In the genomic region with DNA sequence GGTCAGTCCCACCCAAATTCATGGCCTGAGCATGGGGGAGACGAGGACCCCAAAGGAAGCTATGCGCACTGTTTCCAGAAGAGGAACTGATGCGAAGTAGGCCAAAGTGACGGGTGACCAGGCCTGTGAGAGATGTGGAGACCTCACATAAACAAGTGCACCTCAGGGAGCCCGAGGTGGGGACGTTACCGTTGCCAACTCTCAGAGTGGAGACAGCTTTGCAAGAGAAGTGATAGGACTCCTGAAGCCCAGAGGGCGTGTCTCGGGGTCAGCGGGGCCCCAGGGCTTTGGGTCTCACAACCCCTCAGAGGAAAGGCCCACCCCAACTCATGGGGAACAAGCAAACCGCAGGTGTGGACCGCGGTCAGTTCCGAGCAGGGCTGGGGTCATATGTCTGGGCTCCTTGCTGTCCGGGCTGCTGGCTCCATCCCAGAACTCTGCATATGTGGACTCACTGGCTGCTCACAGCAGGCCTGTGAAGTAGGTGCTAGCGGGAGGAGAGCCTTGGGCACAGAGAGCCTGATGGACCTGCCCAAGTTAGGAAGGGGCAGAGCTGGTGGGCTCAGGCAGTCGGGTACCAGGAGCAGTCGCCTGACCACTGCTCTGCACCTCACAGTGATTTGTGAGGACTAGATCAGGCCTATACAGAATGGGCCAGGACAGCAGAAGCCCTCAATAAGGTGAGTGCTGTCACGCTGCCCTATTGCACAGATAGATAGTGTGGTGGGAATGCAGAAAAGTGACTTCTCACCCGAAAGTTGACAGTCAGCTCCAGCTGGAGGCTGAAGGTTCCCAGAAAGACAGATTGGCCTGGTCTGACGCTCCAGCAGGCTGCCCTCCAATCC, we compare ENCODE assay signal across 1 cellular context.
TF ChIP-seq lines count a peak whose summit lies in the region.

No MANE protein-coding gene starts in this region.

TF ChIP-seq in H1, 55 proteins besides CTCF, POLR2A, EP300 and RAD21:
- TF ChIP-seq SIRT6 (IDR thresholded peaks at IDR 0.05; ENCODE audit: low read length) (no peak), TBP (IDR thresholded peaks at IDR 0.05; ENCODE audit: low read depth, low read length) (no peak), BRCA1 (IDR thresholded peaks at IDR 0.05; ENCODE audit: low read depth, low read length) (no peak), SIN3A (conservative IDR thresholded peaks at IDR 0.05 in 1 of 2, IDR thresholded peaks at IDR 0.05 in 1 of 2; ENCODE audit: low read depth in 1 of 2, low read length in 2 of 2) (no peak), CEBPB (IDR thresholded peaks at IDR 0.05; ENCODE audit: low read depth, low read length) (no peak), FOSL1 (IDR thresholded peaks at IDR 0.05; ENCODE audit: insufficient read depth, low read depth, low read length) (no peak), TEAD4 (IDR thresholded peaks at IDR 0.05; ENCODE audit: low read depth, low read length) (no peak), BACH1 (IDR thresholded peaks at IDR 0.05; ENCODE audit: low read length) (no peak), TAF7 (optimal IDR thresholded peaks at IDR 0.05; ENCODE audit: borderline replicate concordance, low read depth, low read length) (no peak), SP2 (IDR thresholded peaks at IDR 0.05; ENCODE audit: low read length) (no peak), EGR1 (IDR thresholded peaks at IDR 0.05; ENCODE audit: borderline replicate concordance, low read depth, low read length) (no peak), EZH2 (IDR thresholded peaks at IDR 0.05; ENCODE audit: low read depth, low read length, severe bottlenecking) (no peak), JUN (IDR thresholded peaks at IDR 0.05; ENCODE audit: low read depth, low read length) (no peak), NANOG (IDR thresholded peaks at IDR 0.05; ENCODE audit: insufficient read depth, low read depth, low read length, poor library complexity, severe bottlenecking) (no peak), RBBP5 (IDR thresholded peaks at IDR 0.05; ENCODE audit: borderline replicate concordance, low read depth, low read length) (no peak), RNF2 (IDR thresholded peaks at IDR 0.05; ENCODE audit: borderline replicate concordance, low read depth, low read length, missing control alignments, poor library complexity, severe bottlenecking) (no peak), HDAC6 (IDR thresholded peaks at IDR 0.05; ENCODE audit: low read depth, low read length) (no peak)
- TF ChIP-seq, protein P1, sequence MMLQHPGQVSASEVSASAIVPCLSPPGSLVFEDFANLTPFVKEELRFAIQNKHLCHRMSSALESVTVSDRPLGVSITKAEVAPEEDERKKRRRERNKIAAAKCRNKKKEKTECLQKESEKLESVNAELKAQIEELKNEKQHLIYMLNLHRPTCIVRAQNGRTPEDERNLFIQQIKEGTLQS (IDR thresholded peaks at IDR 0.05; ENCODE audit: insufficient read depth, low read depth, low read length) = no peak
- TF ChIP-seq, protein P2, sequence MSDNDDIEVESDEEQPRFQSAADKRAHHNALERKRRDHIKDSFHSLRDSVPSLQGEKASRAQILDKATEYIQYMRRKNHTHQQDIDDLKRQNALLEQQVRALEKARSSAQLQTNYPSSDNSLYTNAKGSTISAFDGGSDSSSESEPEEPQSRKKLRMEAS (IDR thresholded peaks at IDR 0.05) = no peak
